In the genomic region with DNA sequence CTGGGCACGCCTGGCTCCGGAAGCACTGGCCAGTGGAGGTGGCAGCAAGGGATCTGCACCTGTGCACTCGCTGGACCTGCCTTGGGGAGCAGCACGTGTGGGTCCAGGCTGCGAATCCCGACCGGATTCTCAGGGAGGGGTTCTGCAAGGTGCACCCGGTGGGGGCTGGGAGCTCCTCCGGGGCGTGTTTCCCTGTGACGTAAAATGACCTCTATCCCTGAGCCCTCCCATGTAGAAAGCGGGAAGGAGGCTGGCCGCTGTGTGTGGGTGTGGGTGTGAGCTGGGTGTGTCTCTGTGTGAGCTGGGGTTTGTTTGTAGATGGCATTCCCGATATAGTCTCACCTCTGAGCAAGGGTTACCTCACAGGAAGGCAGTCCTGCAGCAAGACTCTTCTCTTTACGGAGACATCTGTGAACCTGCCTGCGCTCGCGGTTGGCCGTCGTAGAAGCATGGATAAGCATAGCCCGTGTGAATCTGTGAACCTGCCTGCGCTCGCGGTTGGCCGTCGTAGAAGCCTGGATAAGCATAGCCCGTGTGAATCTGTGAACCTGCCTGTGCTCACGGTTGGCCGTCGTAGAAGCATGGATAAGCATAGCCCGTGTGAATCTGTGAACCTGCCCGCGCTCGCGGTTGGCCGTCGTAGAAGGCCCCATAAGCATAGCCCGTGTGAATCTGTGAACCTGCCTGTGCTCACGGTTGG, we compare ENCODE assay signal across 6 cellular contexts. TPM values are rescaled to one million over a fixed set of nuclear protein-coding genes. Genes with fewer than 3 reads are reported as not detected.
A peak's percentile ranks its signal among the peaks of the same experiment; 100 is the strongest.
DNase-seq lines count a peak whose midpoint lies in the region; ATAC-seq, FAIRE-seq and TF ChIP-seq lines count a peak whose summit lies in the region.
"Not testable (repeated sequence)": the region's sequence is repeated elsewhere in the genome, so short reads cannot be mapped to it uniquely, and the experiment has no call there.

No MANE protein-coding gene starts in this region.

- H3K23ac ChIP-seq in trophoblast cell (ENCODE audit: low read length) = not testable (repeated sequence)

- H3K14ac ChIP-seq in trophoblast cell (ENCODE audit: low read length) = not testable (repeated sequence)

- peak overlapping the region in 1 of 4 donors; percentile 21 for H3K4me3 ChIP-seq in Peyer's patch
- not testable (repeated sequence) for H3K4me3 ChIP-seq in bronchial epithelial cell (ENCODE audit: low read depth, low read length); mucosa of descending colon; trophoblast cell (ENCODE audit: low read depth, low read length)

- WGBS in trophoblast cell (ENCODE audit: extremely low coverage, insufficient coverage, insufficient read length) = no CpG with 5 or more reads among the region's 39 CpGs

- not testable (repeated sequence) for H3K27me3 ChIP-seq in Peyer's patch; bronchial epithelial cell (ENCODE audit: control insufficient read depth, insufficient read depth, low read length); trophoblast cell (ENCODE audit: insufficient read depth, low read length)

- not testable (repeated sequence) for H3K9me3 ChIP-seq in Peyer's patch; mucosa of descending colon; trophoblast cell (ENCODE audit: insufficient read depth, low read depth, low read length)

- intact Hi-C loops in Right ventricle myocardium inferior (cut with DNase I); mucosa of descending colon (cut with DNase I, micrococcal nuclease): not testable (repeated sequence)

- H2BK5ac ChIP-seq in trophoblast cell (ENCODE audit: low read depth, low read length, poor library complexity) = not testable (repeated sequence)

- not testable (repeated sequence) for H2AK5ac ChIP-seq in trophoblast cell (ENCODE audit: low read length)

- not testable (repeated sequence) for TF ChIP-seq CTCF in Peyer's patch (IDR thresholded peaks at IDR 0.05); bronchial epithelial cell (IDR thresholded peaks at IDR 0.05; ENCODE audit: insufficient read depth, low read length, severe bottlenecking); mucosa of descending colon (IDR thresholded peaks at IDR 0.05)

- H2BK12ac ChIP-seq in trophoblast cell (ENCODE audit: low read length) = not testable (repeated sequence)

- H3K4me1 ChIP-seq in Peyer's patch = peaks cover 4 to 27% (median 5%) of the 10 kb centered on the region in 4 donors
- H3K4me1 ChIP-seq in mucosa of descending colon (ENCODE audit: low read depth) = peaks cover 30% of the 10 kb centered on the region
- peaks cover 16 to 20% of the 10 kb centered on the region in 2 experiments for H3K4me1 ChIP-seq in trophoblast cell (ENCODE audit: control insufficient read depth in 1 of 2, insufficient read depth in 2 of 2, low read length in 2 of 2)

- not testable (repeated sequence) for H3K4ac ChIP-seq in trophoblast cell (ENCODE audit: low read depth, low read length)

- TF ChIP-seq POLR2A in Peyer's patch (IDR thresholded peaks at IDR 0.05) = peak; percentile 29 to 66

- H3K9ac ChIP-seq in trophoblast cell (ENCODE audit: low read length) = not testable (repeated sequence)

- H3K36me3 ChIP-seq in Peyer's patch; bronchial epithelial cell (ENCODE audit: control insufficient read depth, insufficient read depth, low read length); mucosa of descending colon (ENCODE audit: low read depth): not testable (repeated sequence)
- peaks cover 11 to 17% of the 10 kb centered on the region in 2 experiments for H3K36me3 ChIP-seq in trophoblast cell (ENCODE audit: control insufficient read depth in 1 of 2, insufficient read depth in 2 of 2, low read length in 2 of 2)

- H4K8ac ChIP-seq in trophoblast cell (ENCODE audit: low read depth, low read length) = not testable (repeated sequence)

- not testable (repeated sequence) for H3K79me2 ChIP-seq in trophoblast cell (ENCODE audit: control insufficient read depth, insufficient read depth, low read length, poor library complexity)

- not testable (repeated sequence) for H2BK120ac ChIP-seq in trophoblast cell (ENCODE audit: insufficient read depth, low read length, poor library complexity)

- H3K27ac ChIP-seq in Peyer's patch = peak overlapping the region in 3 of 4 donors; percentile 75 to 93 (median 82)
- H3K27ac ChIP-seq in trophoblast cell (ENCODE audit: low read depth, low read length) = not testable (repeated sequence)

- not testable (repeated sequence) for FAIRE-seq in bronchial epithelial cell (lab: Jason Lieb, UNC)

- not testable (repeated sequence) for ATAC-seq in Right ventricle myocardium inferior
- ATAC-seq in mucosa of descending colon = peak; percentile 79

- not testable (repeated sequence) for H3K4me2 ChIP-seq in trophoblast cell (ENCODE audit: low read length)

- H3K18ac ChIP-seq in trophoblast cell (ENCODE audit: low read length) = not testable (repeated sequence)

- H2AFZ ChIP-seq in trophoblast cell (ENCODE audit: insufficient read depth, low read length, poor library complexity) = not testable (repeated sequence)

- H3K79me1 ChIP-seq in trophoblast cell (ENCODE audit: low read length) = not testable (repeated sequence)

- H4K91ac ChIP-seq in trophoblast cell (ENCODE audit: low read depth, low read length) = not testable (repeated sequence)

- DNase-seq in HT-29 (ENCODE audit: low spot score) (peak; percentile 88), Peyer's patch (peak in 2 of 3 donors; percentile 92), bronchial epithelial cell (ENCODE audit: low read depth) (peak; percentile 32), Right ventricle myocardium inferior (ENCODE audit: missing footprints) (peak; percentile 63), mucosa of descending colon (peak; percentile 93 to 96 (median 94)), trophoblast cell (peak; percentile 70 to 76)

- not testable (repeated sequence) for H4K12ac ChIP-seq in trophoblast cell (ENCODE audit: low read depth, low read length)

RNA-seq across cellular contexts. Expression of gene SPIRE2, which starts 5.5 kb away (rescaled TPM):
- 25.2 and 30.4 TPM in 2 replicates for total RNA-seq in HT-29 (2014; rRNA removed; shearing (Covaris generic))
- total RNA-seq in Peyer's patch (100 to 1,000 TPM in 3 of 4 donors, 10 to 100 TPM in 1; 45.5 to 147 (median 111) TPM), bronchial epithelial cell (0.79 and 1.7 TPM in 2 replicates), Right ventricle myocardium inferior (0.54 TPM), mucosa of descending colon (100 to 1,000 TPM in 1 of 3 donors, 10 to 100 TPM in 2; 52.5 to 118 (median 84.2) TPM)
- polyA plus RNA-seq in trophoblast cell (2013) = 41.1 and 43.3 TPM in 2 replicates

RNA-seq across cellular contexts. Expression of gene FANCA, which starts 17.4 kb away (rescaled TPM):
- 92.6 and 100 TPM in 2 replicates for total RNA-seq in HT-29 (2014; rRNA removed; shearing (Covaris generic))
- total RNA-seq in Peyer's patch (100 to 1,000 TPM in 1 of 4 donors, 10 to 100 TPM in 3; 19.4 to 187 (median 27.9) TPM), bronchial epithelial cell (0.79 and 1.2 TPM in 2 replicates), Right ventricle myocardium inferior (2.8 TPM), mucosa of descending colon (10 to 100 TPM; 13.1 to 27.7 (median 16.3) TPM)
- 31.2 TPM in 2 replicates for polyA plus RNA-seq in trophoblast cell (2013)

RNA-seq across cellular contexts. Expression of gene TCF25, which starts 39.6 kb away (rescaled TPM):
- 136 and 161 TPM in 2 replicates for total RNA-seq in HT-29 (2014; rRNA removed; shearing (Covaris generic))
- 100 to 1,000 TPM; 247 to 946 (median 371) TPM for total RNA-seq in Peyer's patch
- 69.5 and 140 TPM in 2 replicates for total RNA-seq in bronchial epithelial cell
- 82.2 TPM for total RNA-seq in Right ventricle myocardium inferior
- 100 to 1,000 TPM; 179 to 217 (median 212) TPM for total RNA-seq in mucosa of descending colon
- polyA plus RNA-seq in trophoblast cell (2013) = 163 and 166 TPM in 2 replicates

Comparison
In these comparisons a context has a peak if more than half of its experiments do, and no peak if none do; other contexts are left out.
1. DNase-seq: peak in every context shown above with its lines; median percentile 94 in mucosa of descending colon; 92 in Peyer's patch; 88 in HT-29; 73 in trophoblast cell; 63 in Right ventricle myocardium inferior; 32 in bronchial epithelial cell.